1 cellular context compared by ENCODE assay signal in the genomic region with DNA sequence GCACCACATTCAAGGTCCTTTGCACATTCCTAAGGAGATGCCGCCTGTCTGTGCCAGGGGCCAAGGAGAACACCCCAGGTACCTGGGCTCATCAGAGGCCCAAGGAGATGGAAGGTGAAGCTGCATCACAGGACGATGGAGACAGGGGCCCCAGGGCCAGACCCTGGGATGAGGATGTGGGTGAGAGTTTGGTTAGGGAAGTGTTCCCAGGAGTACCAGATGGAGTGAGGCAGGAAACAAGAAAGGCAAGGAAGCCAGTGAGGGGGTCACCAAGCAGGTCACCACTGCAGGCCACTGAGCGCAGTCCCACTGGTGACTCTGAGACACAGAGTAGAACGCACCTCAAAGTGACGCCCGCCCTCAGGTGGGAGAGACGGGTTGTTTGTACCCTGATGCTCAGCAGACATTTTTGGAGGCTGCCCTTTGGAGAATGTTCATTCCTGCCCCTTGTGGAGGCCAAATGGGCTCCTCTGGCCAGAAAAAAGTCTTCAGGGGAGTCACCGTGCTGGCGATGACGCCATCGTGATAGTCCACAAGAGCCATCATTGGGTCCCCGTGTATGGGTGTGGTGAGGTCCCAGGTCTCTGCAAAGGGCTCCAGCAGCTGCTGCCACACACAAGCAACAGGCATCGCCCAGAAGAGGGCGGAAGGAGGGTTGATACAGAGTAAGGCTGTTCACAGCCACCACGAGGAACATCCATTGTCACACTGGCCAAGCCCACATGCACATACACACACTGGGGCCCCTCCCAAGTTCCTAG.
TF ChIP-seq lines count a peak whose summit lies in the region.

No MANE protein-coding gene starts in this region.

TF ChIP-seq in IMR-90, 13 proteins besides CTCF, POLR2A, EP300 and RAD21:
- TF ChIP-seq BHLHE40 (IDR thresholded peaks at IDR 0.05; ENCODE audit: low read depth, low read length) (no peak), RCOR1 (IDR thresholded peaks at IDR 0.05; ENCODE audit: insufficient replicate concordance, low read length) (no peak), MAFK (IDR thresholded peaks at IDR 0.05; ENCODE audit: low read depth, low read length) (no peak), SMC3 (IDR thresholded peaks at IDR 0.05; ENCODE audit: low read depth, low read length) (no peak), NFE2L2 (IDR thresholded peaks at IDR 0.05; ENCODE audit: low read depth, low read length) (no peak), RFX5 (IDR thresholded peaks at IDR 0.05; ENCODE audit: low read depth, low read length) (no peak), MAZ (IDR thresholded peaks at IDR 0.05; ENCODE audit: borderline replicate concordance, low read depth, low read length) (no peak), MXI1 (IDR thresholded peaks at IDR 0.05; ENCODE audit: borderline replicate concordance, low read depth, low read length) (no peak), CEBPB (IDR thresholded peaks at IDR 0.05; ENCODE audit: low read depth, low read length) (no peak), CHD1 (IDR thresholded peaks at IDR 0.05; ENCODE audit: low read depth, low read length) (no peak), FOS (IDR thresholded peaks at IDR 0.05; ENCODE audit: low read depth, low read length) (no peak)
- TF ChIP-seq, protein P1, sequence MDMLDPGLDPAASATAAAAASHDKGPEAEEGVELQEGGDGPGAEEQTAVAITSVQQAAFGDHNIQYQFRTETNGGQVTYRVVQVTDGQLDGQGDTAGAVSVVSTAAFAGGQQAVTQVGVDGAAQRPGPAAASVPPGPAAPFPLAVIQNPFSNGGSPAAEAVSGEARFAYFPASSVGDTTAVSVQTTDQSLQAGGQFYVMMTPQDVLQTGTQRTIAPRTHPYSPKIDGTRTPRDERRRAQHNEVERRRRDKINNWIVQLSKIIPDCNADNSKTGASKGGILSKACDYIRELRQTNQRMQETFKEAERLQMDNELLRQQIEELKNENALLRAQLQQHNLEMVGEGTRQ (IDR thresholded peaks at IDR 0.05; ENCODE audit: low read depth, low read length), result no peak
- TF ChIP-seq, protein P2, sequence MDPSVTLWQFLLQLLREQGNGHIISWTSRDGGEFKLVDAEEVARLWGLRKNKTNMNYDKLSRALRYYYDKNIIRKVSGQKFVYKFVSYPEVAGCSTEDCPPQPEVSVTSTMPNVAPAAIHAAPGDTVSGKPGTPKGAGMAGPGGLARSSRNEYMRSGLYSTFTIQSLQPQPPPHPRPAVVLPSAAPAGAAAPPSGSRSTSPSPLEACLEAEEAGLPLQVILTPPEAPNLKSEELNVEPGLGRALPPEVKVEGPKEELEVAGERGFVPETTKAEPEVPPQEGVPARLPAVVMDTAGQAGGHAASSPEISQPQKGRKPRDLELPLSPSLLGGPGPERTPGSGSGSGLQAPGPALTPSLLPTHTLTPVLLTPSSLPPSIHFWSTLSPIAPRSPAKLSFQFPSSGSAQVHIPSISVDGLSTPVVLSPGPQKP (IDR thresholded peaks at IDR 0.05; ENCODE audit: borderline replicate concordance, low read depth, low read length), result no peak
